Comparison of ENCODE assay signal across 8 cellular contexts in genomic region chr20:46357030-46357514, GRCh38. TPM values are rescaled to one million over a fixed set of nuclear protein-coding genes. Genes with fewer than 3 reads are reported as not detected.
DNase-seq lines count a peak whose midpoint lies in the region; ATAC-seq, FAIRE-seq and TF ChIP-seq lines count a peak whose summit lies in the region.
"Had no signal": no experiment of that assay in that cellular context is flagged by ENCODE, and none has a peak within 500 bp of the region (broad histone marks: within the 10 kb centered on the region; RNA-seq: fewer than 3 reads in every experiment).

No MANE protein-coding gene starts in this region.

- 51% methylated on average over 6 of the region's 13 CpGs for WGBS in SK-N-SH (ENCODE audit: low lambda C conversion rate)
- 3 to 6% (median 3%) methylated on average over 11 to 13 of the region's 13 CpGs for WGBS in heart left ventricle, 4 donors

- H3K4me3 ChIP-seq in DND-41 (ENCODE audit: low read depth in 1 of 2, low read length in 2 of 2), result no peak overlapping the region
- H3K4me3 ChIP-seq in SK-N-SH (ENCODE audit: low read depth in 2 of 2, low read length in 1 of 2), result no peak overlapping the region
- no peak overlapping the region for H3K4me3 ChIP-seq in heart left ventricle

- TF ChIP-seq POLR2A in heart left ventricle (IDR thresholded peaks at IDR 0.05), result no peak

- DNase-seq in DND-41 (no peak), SK-N-SH (peak; percentile 80), heart left ventricle (peak in 3 of 5 donors; percentile 37 to 55 (median 53)), RCC 7860 (ENCODE audit: low spot score) (no peak), mesothelial cell of epicardium (ENCODE audit: low spot score in 2 of 2, unreplicated experiment in 2 of 2) (no peak), NCI-H2196 treated with DMSO at 0.1 percent for 48 hours (lab: John Stamatoyannopoulos, UW; ENCODE audit: unreplicated experiment) (no peak)
- no peak for DNase-seq in stimulated activated effector memory CD8-positive, alpha-beta T cell treated with anti-CD3 and anti-CD28 coated beads, Interleukin-12 subunit alpha, Interleukin-12 subunit beta, amount 100 ng/mL, for 72 hours (ENCODE audit: low spot score in 2 of 2)

- peaks cover 66% of the 10 kb centered on the region for H3K4me1 Mint-ChIP-seq in stimulated activated effector memory CD8-positive, alpha-beta T cell treated with anti-CD3 and anti-CD28 coated beads, Interleukin-12 subunit alpha, Interleukin-12 subunit beta, amount 100 ng/mL, for 72 hours
- H3K4me1 Mint-ChIP-seq in mesothelial cell of epicardium, result no peaks in the 10 kb centered on the region

- H3K9me2 ChIP-seq in SK-N-SH, result no peaks in the 10 kb centered on the region

- H3K9ac ChIP-seq in DND-41 (ENCODE audit: low read depth, low read length), result no peak overlapping the region
- H3K9ac ChIP-seq in SK-N-SH, result no peak overlapping the region

- H4K20me1 ChIP-seq in DND-41 (ENCODE audit: insufficient read depth, low read length) (peaks cover 71% of the 10 kb centered on the region), SK-N-SH (ENCODE audit: insufficient read depth) (peaks cover 14% of the 10 kb centered on the region)

- no peak for TF ChIP-seq EP300 in SK-N-SH (IDR thresholded peaks at IDR 0.05; ENCODE audit: borderline replicate concordance in 1 of 2, low read depth in 1 of 2, low read length in 1 of 2)

- ATAC-seq in DND-41 (ENCODE audit: insufficient read depth, low read depth), result peak; percentile 37; the same call in 1 of the 3 replicates
- peak in 3 of 4 donors; percentile 40 to 61 (median 55) for ATAC-seq in heart left ventricle
- no peak for ATAC-seq in stimulated activated effector memory CD8-positive, alpha-beta T cell treated with anti-CD3 and anti-CD28 coated beads, Interleukin-12 subunit alpha, Interleukin-12 subunit beta, amount 100 ng/mL, for 72 hours

- H3K4me3 Mint-ChIP-seq in stimulated activated effector memory CD8-positive, alpha-beta T cell treated with anti-CD3 and anti-CD28 coated beads, Interleukin-12 subunit alpha, Interleukin-12 subunit beta, amount 100 ng/mL, for 72 hours, result no peak overlapping the region
- no peak overlapping the region for H3K4me3 Mint-ChIP-seq in mesothelial cell of epicardium

- H3K36me3 ChIP-seq in DND-41 (ENCODE audit: insufficient read depth, low read length) (peaks cover 88% of the 10 kb centered on the region), SK-N-SH (replicated peaks in 1 of 2; ENCODE audit: control insufficient read depth in 1 of 2, insufficient read depth in 2 of 2, low read length in 1 of 2) (peaks cover 4 to 50% of the 10 kb centered on the region in 2 experiments), heart left ventricle (peaks cover 0 to 34% (median 2%) of the 10 kb centered on the region in 9 donors)

- no peak for TF ChIP-seq RAD21 in SK-N-SH (IDR thresholded peaks at IDR 0.05; ENCODE audit: low read length)

- H3K36me3 Mint-ChIP-seq in stimulated activated effector memory CD8-positive, alpha-beta T cell treated with anti-CD3 and anti-CD28 coated beads, Interleukin-12 subunit alpha, Interleukin-12 subunit beta, amount 100 ng/mL, for 72 hours, result peaks cover 49% of the 10 kb centered on the region
- peaks cover 8% of the 10 kb centered on the region for H3K36me3 Mint-ChIP-seq in mesothelial cell of epicardium

- no peaks in the 10 kb centered on the region for H3F3A ChIP-seq in SK-N-SH (replicated peaks; ENCODE audit: insufficient read depth)

- FAIRE-seq in RCC 7860 (lab: Jason Lieb, UNC), result no peak

- no peaks in the 10 kb centered on the region for H3K27me3 Mint-ChIP-seq in mesothelial cell of epicardium (ENCODE audit: low read depth)

- H3K27ac ChIP-seq in DND-41 (ENCODE audit: low read length) (no peak overlapping the region), SK-N-SH (ENCODE audit: low read depth in 2 of 2, low read length in 1 of 2) (peak overlapping the region in 1 of 2 experiments; percentile 56; a peak in 1 of 4 replicates), heart left ventricle (peak overlapping the region in 8 of 12 donors; percentile 27 to 70 (median 40))

- H3K4me1 ChIP-seq in DND-41 (ENCODE audit: insufficient read depth, low read length), result peaks cover 10% of the 10 kb centered on the region
- peaks cover 0 to 37% of the 10 kb centered on the region in 2 experiments; a peak in 1 of 4 replicates for H3K4me1 ChIP-seq in SK-N-SH (ENCODE audit: control insufficient read depth in 1 of 2, insufficient read depth in 2 of 2, low read depth in 1 of 2, low read length in 1 of 2)
- H3K4me1 ChIP-seq in heart left ventricle, result peaks cover 2 to 64% (median 44%) of the 10 kb centered on the region in 12 donors

- H3K9me3 ChIP-seq in DND-41 (ENCODE audit: insufficient read depth, low read length, severe bottlenecking) (no peaks in the 10 kb centered on the region), SK-N-SH (no peaks in the 10 kb centered on the region), heart left ventricle (no peaks in the 10 kb centered on the region)

- H3K9me3 Mint-ChIP-seq in stimulated activated effector memory CD8-positive, alpha-beta T cell treated with anti-CD3 and anti-CD28 coated beads, Interleukin-12 subunit alpha, Interleukin-12 subunit beta, amount 100 ng/mL, for 72 hours, result no peaks in the 10 kb centered on the region
- no peaks in the 10 kb centered on the region for H3K9me3 Mint-ChIP-seq in mesothelial cell of epicardium

- intact Hi-C loops in heart left ventricle (cut with DNase I), result loop anchor here in 1 of 10 donors (10.0 kb wide), 1 partner anchor 332 kb away; the partner anchor contains the start of gene SLC12A5

- H3K79me2 ChIP-seq in DND-41 (ENCODE audit: insufficient read depth, low read length), result peaks cover 29% of the 10 kb centered on the region
- H3K79me2 ChIP-seq in SK-N-SH (ENCODE audit: insufficient read depth), result peaks cover 16% of the 10 kb centered on the region

- CTCF ChIA-PET in SK-N-SH (lab: Yijun Ruan, JAX), result interaction anchor here (1.1 to 5.2 kb wide), 5 partner anchors 50 to 228 kb away, joined by 3 to 32 read pairs (median 4); no protein-coding TSS in a partner anchor

- H3K27me3 ChIP-seq in DND-41 (ENCODE audit: insufficient read depth, low read length, poor library complexity) (no peaks in the 10 kb centered on the region), SK-N-SH (ENCODE audit: insufficient read depth) (no peaks in the 10 kb centered on the region), heart left ventricle (no peaks in the 10 kb centered on the region)

- H2AFZ ChIP-seq in DND-41 (ENCODE audit: low read depth, low read length), result no peak overlapping the region
- H2AFZ ChIP-seq in SK-N-SH (ENCODE audit: low read depth), result no peak overlapping the region

- peak overlapping the region; percentile 86 for H3K27ac Mint-ChIP-seq in stimulated activated effector memory CD8-positive, alpha-beta T cell treated with anti-CD3 and anti-CD28 coated beads, Interleukin-12 subunit alpha, Interleukin-12 subunit beta, amount 100 ng/mL, for 72 hours
- H3K27ac Mint-ChIP-seq in mesothelial cell of epicardium, result no peak overlapping the region

- TF ChIP-seq CTCF in DND-41 (IDR thresholded peaks at IDR 0.05; ENCODE audit: borderline replicate concordance, extremely low read depth, low read length, poor library complexity, severe bottlenecking) (no peak), SK-N-SH (IDR thresholded peaks at IDR 0.05) (no peak), heart left ventricle (IDR thresholded peaks at IDR 0.05) (no peak), mesothelial cell of epicardium (IDR thresholded peaks at IDR 0.05; ENCODE audit: unreplicated experiment) (no peak)

- POLR2A ChIA-PET in SK-N-SH (lab: Yijun Ruan, JAX), result no interaction called here

- H3K4me2 ChIP-seq in DND-41 (ENCODE audit: insufficient read depth, low read length) (no peak overlapping the region), SK-N-SH (no peak overlapping the region)

TF ChIP-seq in SK-N-SH, 30 proteins besides CTCF, POLR2A, EP300 and RAD21:
- no peak for TF ChIP-seq SMC3 (IDR thresholded peaks at IDR 0.05; ENCODE audit: low read depth, low read length)
- TF ChIP-seq, protein P1, sequence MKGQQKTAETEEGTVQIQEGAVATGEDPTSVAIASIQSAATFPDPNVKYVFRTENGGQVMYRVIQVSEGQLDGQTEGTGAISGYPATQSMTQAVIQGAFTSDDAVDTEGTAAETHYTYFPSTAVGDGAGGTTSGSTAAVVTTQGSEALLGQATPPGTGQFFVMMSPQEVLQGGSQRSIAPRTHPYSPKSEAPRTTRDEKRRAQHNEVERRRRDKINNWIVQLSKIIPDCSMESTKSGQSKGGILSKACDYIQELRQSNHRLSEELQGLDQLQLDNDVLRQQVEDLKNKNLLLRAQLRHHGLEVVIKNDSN (IDR thresholded peaks at IDR 0.05; ENCODE audit: borderline replicate concordance, low read depth), result no peak
- TF ChIP-seq GATA2 (CRISPR knock-in tag; IDR thresholded peaks at IDR 0.05), result peak; percentile 42; the same call in 1 of the 2 replicates
- TF ChIP-seq, protein P2, sequence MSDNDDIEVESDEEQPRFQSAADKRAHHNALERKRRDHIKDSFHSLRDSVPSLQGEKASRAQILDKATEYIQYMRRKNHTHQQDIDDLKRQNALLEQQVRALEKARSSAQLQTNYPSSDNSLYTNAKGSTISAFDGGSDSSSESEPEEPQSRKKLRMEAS (IDR thresholded peaks at IDR 0.05; ENCODE audit: low read depth), result no peak

RNA-seq across cellular contexts. Expression of gene CDH22, which starts 48.8 kb away (rescaled TPM):
- 0.03 TPM in 1 of 2 replicates, not detected in the other for polyA plus RNA-seq in SK-N-SH (2012; rRNA removed)
- not detected in 2 replicates for polyA plus RNA-seq in SK-N-SH (2012; cell fraction: cytosol; rRNA removed)
- polyA plus RNA-seq in SK-N-SH (2012; cell fraction: nucleus; rRNA removed), result not detected in 2 replicates
- under 1 TPM; 0.13 to 0.90 (median 0.50) TPM for total RNA-seq in heart left ventricle
- under 1 TPM; 0.03 to 0.42 TPM for polyA plus RNA-seq in heart left ventricle
- 0.14 to 0.18 TPM in 2 of 3 replicates, not detected in the other for total RNA-seq in mesothelial cell of epicardium
- total RNA-seq: mononuclear cell had no signal

RNA-seq across cellular contexts. Expression of gene ELMO2, which starts 49.3 kb away (rescaled TPM):
- polyA plus RNA-seq in SK-N-SH (2012; rRNA removed) (32.1 and 38.5 TPM in 2 replicates), heart left ventricle (10 to 100 TPM; 14.6 to 29.0 TPM)
- 22.3 and 28.4 TPM in 2 replicates for polyA plus RNA-seq in SK-N-SH (2012; cell fraction: cytosol; rRNA removed)
- polyA plus RNA-seq in SK-N-SH (2012; cell fraction: nucleus; rRNA removed), result 50.3 and 60.9 TPM in 2 replicates
- total RNA-seq in heart left ventricle (10 to 100 TPM; 22.7 to 57.5 (median 34.5) TPM), mesothelial cell of epicardium (53.2 to 56.5 TPM (median 54.2 TPM) in 3 replicates)

Comparison
In these comparisons a context has a peak if more than half of its experiments do, and no peak if none do; other contexts are left out.
1. DNase-seq: peak in SK-N-SH (single experiment) and heart left ventricle (3 of 5); none in DND-41 (single experiment), stimulated activated effector memory CD8-positive, alpha-beta T cell treated with anti-CD3 and anti-CD28 coated beads, Interleukin-12 subunit alpha, Interleukin-12 subunit beta, amount 100 ng/mL, for 72 hours (0 of 2), RCC 7860 (single experiment), mesothelial cell of epicardium (0 of 2) and NCI-H2196 treated with DMSO at 0.1 percent for 48 hours (single experiment).